Comparison of ENCODE assay signal across 23 cellular contexts in genomic region chr2:62653582-62654422, GRCh38. TPM values are rescaled to one million over a fixed set of nuclear protein-coding genes. Genes with fewer than 3 reads are reported as not detected.
DNase-seq lines count a peak whose midpoint lies in the region; ATAC-seq and TF ChIP-seq lines count a peak whose summit lies in the region.
"Had no signal": no experiment of that assay in that cellular context is flagged by ENCODE, and none has a peak within 500 bp of the region (broad histone marks: within the 10 kb centered on the region; RNA-seq: fewer than 3 reads in every experiment).

No MANE protein-coding gene starts in this region.

- H3K4me1 Mint-ChIP-seq in WTC11 (no peaks in the 10 kb centered on the region), chondrocyte (ENCODE audit: low read depth) (peaks cover 4% of the 10 kb centered on the region)
- H3K4me1 Mint-ChIP-seq: nephron progenitor cell had no signal

- H4K20me1 ChIP-seq in HCT116 (ENCODE audit: insufficient read depth) (no peaks in the 10 kb centered on the region), hepatocyte (ENCODE audit: insufficient read depth, poor library complexity, severe bottlenecking) (no peaks in the 10 kb centered on the region)
- H4K20me1 ChIP-seq: BLaER1 had no signal

- WGBS in hepatocyte (ENCODE audit: low lambda C conversion rate, missing lambda C conversion rate): 60% methylated on average over 5 of the region's 5 CpGs

- POLR2A ChIA-PET in HCT116 (lab: Charles Lee) (no interaction called here), WTC11 (lab: Charles Lee) (no interaction called here)

- no peaks in the 10 kb centered on the region for H3K27me3 ChIP-seq in HCT116 (ENCODE audit: insufficient read depth, low read length)
- no peaks in the 10 kb centered on the region for H3K27me3 ChIP-seq in hepatocyte
- no peaks in the 10 kb centered on the region for H3K27me3 ChIP-seq in right atrium auricular region
- H3K27me3 ChIP-seq: BLaER1, cardiac muscle cell, sigmoid colon, uterus had no signal

- TF ChIP-seq RAD21 in HCT116 (IDR thresholded peaks at IDR 0.05; ENCODE audit: low read depth): no peak

- H3K4me1 ChIP-seq in HCT116 (ENCODE audit: control insufficient read depth in 1 of 2, insufficient read depth in 2 of 2, low read length in 2 of 2): peaks cover 0 to 4% of the 10 kb centered on the region in 2 experiments; a peak in 2 of 4 replicates
- no peaks in the 10 kb centered on the region for H3K4me1 ChIP-seq in hepatocyte (ENCODE audit: insufficient read depth)
- no peaks in the 10 kb centered on the region for H3K4me1 ChIP-seq in right atrium auricular region
- H3K4me1 ChIP-seq: BLaER1, uterus had no signal

- CTCF ChIA-PET in HCT116 (lab: Charles Lee) (no interaction called here), WTC11 (lab: Charles Lee) (no interaction called here)

- H3K9ac ChIP-seq in HCT116 (ENCODE audit: low read length): no peak overlapping the region
- H3K9ac ChIP-seq: BLaER1 had no signal

- no TSS peak for BruUV-seq in HCT116 (replicated peaks; lab: Mats Ljungman, UMichigan)

- H3K36me3 Mint-ChIP-seq in WTC11 (peaks cover 14% of the 10 kb centered on the region), chondrocyte (ENCODE audit: low read depth) (peaks cover 9% of the 10 kb centered on the region)

- no peak for TF ChIP-seq POLR2A in HCT116 (IDR thresholded peaks at IDR 0.05; ENCODE audit: borderline replicate concordance, extremely low read depth, insufficient read depth, insufficient read length)

- H3K79me2 ChIP-seq in HCT116 (ENCODE audit: insufficient read depth, low read length) (no peaks in the 10 kb centered on the region), hepatocyte (no peaks in the 10 kb centered on the region)

- H3K9me3 Mint-ChIP-seq in WTC11 (peaks cover 18% of the 10 kb centered on the region), chondrocyte (ENCODE audit: low read depth) (peaks cover 12% of the 10 kb centered on the region)
- H3K9me3 Mint-ChIP-seq: activated T-cell treated with anti-CD3 and anti-CD28 coated beads, Interleukin-2, amount 50 U/mL, for 4 hours had no signal

- DNase-seq in HCT116 (ENCODE audit: low read depth, low spot score) (no peak), WTC11 (ENCODE audit: low spot score) (no peak), hepatocyte (ENCODE audit: low spot score) (no peak), renal cortical epithelial cell (ENCODE audit: low read depth) (peak; percentile 95), right atrium auricular region (ENCODE audit: low spot score) (no peak), chondrocyte (ENCODE audit: low spot score) (no peak), GM10266 (ENCODE audit: extremely low spot score) (no peak)
- DNase-seq: activated CD4-positive, alpha-beta T cell treated with anti-CD3 and anti-CD28 coated beads for 4 hours; activated naive CD4-positive, alpha-beta T cell; activated T-cell treated with anti-CD3 and anti-CD28 coated beads, Interleukin-2, amount 50 U/mL, for 4 hours; H7; Kasumi-1; NCI-H1092; NCI-H187 treated with DMSO at 0.1 percent for 48 hours; NCI-H69; nephron progenitor cell; RPMI8226; sigmoid colon; uterus had no signal

- H3K9me2 ChIP-seq in HCT116 (ENCODE audit: insufficient read depth): no peaks in the 10 kb centered on the region
- no peaks in the 10 kb centered on the region for H3K9me2 ChIP-seq in hepatocyte (replicated peaks; ENCODE audit: insufficient read depth)

- ATAC-seq in HCT116 (no peak), WTC11 (no peak), GM19397 (IDR thresholded peaks at IDR 0.05; ENCODE audit: unreplicated experiment) (no peak)
- ATAC-seq: activated T-cell treated with anti-CD3 and anti-CD28 coated beads, Interleukin-2, amount 50 U/mL, for 4 hours; SK-N-SH treated with all-trans-retinoic acid at 6 μM for 48 hours had no signal

- H3K36me3 ChIP-seq in HCT116 (ENCODE audit: control insufficient read depth in 1 of 2, insufficient read depth in 2 of 2, low read length in 2 of 2) (no peaks in the 10 kb centered on the region), hepatocyte (replicated peaks; ENCODE audit: insufficient read depth, low read depth) (no peaks in the 10 kb centered on the region), right atrium auricular region (no peaks in the 10 kb centered on the region)
- H3K36me3 ChIP-seq: BLaER1, cardiac muscle cell, sigmoid colon, uterus had no signal

- H3K27me3 Mint-ChIP-seq in WTC11 (ENCODE audit: low read depth): no peaks in the 10 kb centered on the region; the same call in 1 of the 2 replicates
- H3K27me3 Mint-ChIP-seq in chondrocyte (ENCODE audit: low read depth): no peaks in the 10 kb centered on the region

- no peak overlapping the region for H3K4me2 ChIP-seq in HCT116 (ENCODE audit: low read length)
- H3K4me2 ChIP-seq in hepatocyte: peak overlapping the region; percentile 38
- H3K4me2 ChIP-seq: BLaER1 had no signal

- no peak overlapping the region for H3K27ac Mint-ChIP-seq in WTC11
- no peak overlapping the region for H3K27ac Mint-ChIP-seq in chondrocyte (ENCODE audit: unreplicated experiment)
- H3K27ac Mint-ChIP-seq: nephron progenitor cell had no signal

- peak overlapping the region; percentile 66 for H2AFZ ChIP-seq in HCT116 (ENCODE audit: low read depth, low read length, poor library complexity, severe bottlenecking)
- H2AFZ ChIP-seq in hepatocyte: no peak overlapping the region

- H3K9me3 ChIP-seq in HCT116 (ENCODE audit: control insufficient read depth in 1 of 2, insufficient read depth in 1 of 2, low read depth in 1 of 2, low read length in 2 of 2): no peaks in the 10 kb centered on the region
- H3K9me3 ChIP-seq in hepatocyte (ENCODE audit: low read depth): no peaks in the 10 kb centered on the region
- no peaks in the 10 kb centered on the region for H3K9me3 ChIP-seq in right atrium auricular region
- H3K9me3 ChIP-seq: BLaER1, sigmoid colon, uterus had no signal

- RAD21 ChIA-PET in HCT116 (lab: Charles Lee; ENCODE audit: low non-redundant PET in 1 of 2, low total read pairs in 2 of 2, uncharacterized antibody in 2 of 2, unreplicated experiment in 2 of 2): no interaction called here

- no peak overlapping the region for H3K27ac ChIP-seq in HCT116 (ENCODE audit: low read depth, low read length)
- H3K27ac ChIP-seq in hepatocyte: no peak overlapping the region
- H3K27ac ChIP-seq in right atrium auricular region: no peak overlapping the region
- H3K27ac ChIP-seq: BLaER1, cardiac muscle cell, sigmoid colon, uterus had no signal

- no peak overlapping the region for H3K4me3 Mint-ChIP-seq in WTC11
- no peak overlapping the region for H3K4me3 Mint-ChIP-seq in chondrocyte (ENCODE audit: unreplicated experiment)
- H3K4me3 Mint-ChIP-seq: activated T-cell treated with anti-CD3 and anti-CD28 coated beads, Interleukin-2, amount 50 U/mL, for 4 hours; nephron progenitor cell had no signal

- TF ChIP-seq CTCF in HCT116 (IDR thresholded peaks at IDR 0.05 in 2 of 3, conservative IDR thresholded peaks at IDR 0.05 in 1 of 3; ENCODE audit: borderline replicate concordance in 1 of 3, insufficient read depth in 1 of 3, low read depth in 2 of 3, low read length in 2 of 3) (no peak), WTC11 (IDR thresholded peaks at IDR 0.05) (no peak), hepatocyte (IDR thresholded peaks at IDR 0.05; ENCODE audit: poor library complexity) (no peak), right atrium auricular region (IDR thresholded peaks at IDR 0.05) (no peak), chondrocyte (IDR thresholded peaks at IDR 0.05) (no peak), GM10266 (IDR thresholded peaks at IDR 0.05; ENCODE audit: control insufficient read depth, insufficient read depth, low read depth, missing control alignments) (no peak)

- H3K4me3 ChIP-seq in HCT116 (replicated peaks in 1 of 2; ENCODE audit: low read depth in 1 of 2, low read length in 2 of 2) (no peak overlapping the region), hepatocyte (no peak overlapping the region), right atrium auricular region (no peak overlapping the region)
- H3K4me3 ChIP-seq: BLaER1, cardiac muscle cell, sigmoid colon, uterus had no signal

- intact Hi-C loops in HCT116 (cut with micrococcal nuclease): no loop called here

TF ChIP-seq in HCT116, 20 proteins besides CTCF, POLR2A, EP300 and RAD21:
- TF ChIP-seq, protein P1, sequence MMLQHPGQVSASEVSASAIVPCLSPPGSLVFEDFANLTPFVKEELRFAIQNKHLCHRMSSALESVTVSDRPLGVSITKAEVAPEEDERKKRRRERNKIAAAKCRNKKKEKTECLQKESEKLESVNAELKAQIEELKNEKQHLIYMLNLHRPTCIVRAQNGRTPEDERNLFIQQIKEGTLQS (IDR thresholded peaks at IDR 0.05): no peak
- TF ChIP-seq CBX3 (IDR thresholded peaks at IDR 0.05; ENCODE audit: low read depth): no peak
- TF ChIP-seq ZNF274 (IDR thresholded peaks at IDR 0.05; ENCODE audit: low read depth, low read length): no peak

TF ChIP-seq in WTC11, 78 proteins besides CTCF, POLR2A, EP300 and RAD21:
- TF ChIP-seq GABPB1 (CRISPR knock-in tag; IDR thresholded peaks at IDR 0.05) (peak; percentile 63), EMX1 (CRISPR knock-in tag; IDR thresholded peaks at IDR 0.05) (no peak)

RNA-seq across cellular contexts. Expression of gene EHBP1, which starts 51.7 kb away (rescaled TPM):
- total RNA-seq in HCT116 (2021; ENCODE audit: unreplicated experiment): 89.9 TPM
- 45.1 and 65.0 TPM in 2 replicates for polyA plus RNA-seq in HCT116 (2012)
- total RNA-seq in WTC11 (2021): 30.9 to 36.4 TPM (median 35.3 TPM) in 3 replicates
- total RNA-seq in hepatocyte: 34.6 and 44.0 TPM in 2 replicates
- polyA plus RNA-seq in hepatocyte: 11.4 TPM in 2 replicates
- total RNA-seq in renal cortical epithelial cell: 29.0 and 97.9 TPM in 2 replicates
- 10 to 100 TPM; 22.4 to 22.9 TPM for total RNA-seq in right atrium auricular region
- total RNA-seq in chondrocyte: 44.8 to 54.9 TPM (median 48.6 TPM) in 3 replicates
